8 cellular contexts compared by ENCODE assay signal in the genomic region with DNA sequence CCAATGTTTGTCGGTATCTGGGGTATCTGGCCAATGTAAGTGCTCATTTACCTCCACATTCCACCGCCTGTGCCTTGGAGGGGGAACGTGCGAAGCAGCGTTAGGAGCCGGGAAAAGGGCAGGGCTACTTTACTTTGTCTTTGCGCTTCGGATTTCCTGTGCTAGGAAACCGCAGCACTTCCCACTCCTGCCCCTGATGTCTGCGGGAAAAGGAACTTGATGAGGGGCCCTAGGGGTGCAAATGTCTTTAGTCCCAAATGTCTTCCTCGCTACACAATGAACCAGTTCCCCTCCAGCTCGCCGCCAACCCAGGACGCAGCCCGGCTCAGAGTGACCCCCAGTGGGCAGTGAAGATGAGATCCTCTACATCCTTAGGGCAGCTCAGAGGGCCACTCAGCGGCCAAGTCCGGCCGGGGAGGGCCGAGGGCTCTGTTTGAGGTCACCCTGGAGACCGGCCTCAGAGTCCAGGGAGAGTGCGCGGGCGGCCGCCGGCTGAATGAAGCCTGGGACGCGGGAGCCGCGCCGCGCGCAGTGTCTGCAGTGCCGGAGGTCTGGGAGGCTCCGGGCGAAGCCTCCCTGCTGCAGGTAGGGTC. TPM values are rescaled to one million over a fixed set of nuclear protein-coding genes. Genes with fewer than 3 reads are reported as not detected.
DNase-seq lines count a peak whose midpoint lies in the region; TF ChIP-seq lines count a peak whose summit lies in the region.

A gene with protein sequence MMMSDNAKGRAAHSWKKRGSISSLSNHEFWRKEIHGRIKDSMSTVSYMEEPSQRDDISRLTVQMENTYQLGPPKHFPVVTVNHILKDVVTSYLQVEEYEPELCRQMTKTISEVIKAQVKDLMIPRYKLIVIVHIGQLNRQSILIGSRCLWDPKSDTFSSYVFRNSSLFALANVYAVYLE (plus strand): TSS at position 460 of the 593 bp plus-strand sequence. CDS start 2,200 bp downstream, outside the sequence.

- no peak for TF ChIP-seq POLR2A in spleen (IDR thresholded peaks at IDR 0.05)

- H3K27me3 ChIP-seq in MG63 (no peaks in the 10 kb centered on the region), kidney epithelial cell (ENCODE audit: control insufficient read depth, insufficient read depth, low read length) (no peaks in the 10 kb centered on the region), spleen (replicated peaks in 1 of 7) (peaks cover 0 to 39% (median 22%) of the 10 kb centered on the region in 7 donors)

- intact Hi-C loops in spleen (cut with DNase I; ENCODE audit: low total_unique reads) = no loop called here

- H3K27ac ChIP-seq in spleen = peak within 1 kb of the TSS in 2 of 8 donors; percentile 19 to 55

- H3K9me3 ChIP-seq in MG63 = no peaks in the 10 kb centered on the region
- no peaks in the 10 kb centered on the region for H3K9me3 ChIP-seq in spleen

- H3K4me3 ChIP-seq in GM08714 (ENCODE audit: low read length) (peak within 1 kb of the TSS; percentile 32; the same call in 1 of the 2 replicates), MG63 (peak within 1 kb of the TSS; percentile 32), choroid plexus epithelial cell (ENCODE audit: low read depth, low read length) (peak within 1 kb of the TSS; percentile 58), kidney epithelial cell (ENCODE audit: low read depth, low read length) (peak within 1 kb of the TSS; percentile 31), spleen (peak within 1 kb of the TSS in 7 of 8 donors; percentile 19 to 60 (median 40))

- TF ChIP-seq CTCF in choroid plexus epithelial cell (conservative IDR thresholded peaks at IDR 0.05; ENCODE audit: low read depth, low read length) (peak; percentile 33), kidney epithelial cell (IDR thresholded peaks at IDR 0.05; ENCODE audit: insufficient read depth, low read length, poor library complexity, severe bottlenecking) (peak; percentile 39), spleen (IDR thresholded peaks at IDR 0.05 in 8 of 11, conservative IDR thresholded peaks at IDR 0.05 in 3 of 11) (peak in 1 of 11 experiments; percentile 15)

- peaks cover 0 to 18% (median 14%) of the 10 kb centered on the region in 6 donors for H3K4me1 ChIP-seq in spleen

- H3K36me3 ChIP-seq in MG63 = no peaks in the 10 kb centered on the region
- H3K36me3 ChIP-seq in kidney epithelial cell (ENCODE audit: control insufficient read depth, insufficient read depth, low read length) = no peaks in the 10 kb centered on the region
- no peaks in the 10 kb centered on the region for H3K36me3 ChIP-seq in spleen

- DNase-seq in MG63 (peak; percentile 60), choroid plexus epithelial cell (ENCODE audit: low read depth) (peak; percentile 50), kidney epithelial cell (ENCODE audit: low read depth) (no peak), spleen (peak; percentile 87), DMS153 treated with DMSO at 0.1 percent for 48 hours (lab: John Stamatoyannopoulos, UW; ENCODE audit: unreplicated experiment) (no peak), HT-29 (ENCODE audit: low spot score) (no peak), SIG-M5 (lab: John Stamatoyannopoulos, UW) (no peak)

- 3 to 6% (median 4%) methylated on average over 28 to 35 of the region's 35 CpGs for WGBS in spleen, 5 donors

RNA-seq across cellular contexts. Expression of the gene that starts here (rescaled TPM):
- not detected in 2 replicates for total RNA-seq in MG63 (2014; rRNA removed; shearing (Covaris generic); ENCODE audit: low replicate concordance)
- total RNA-seq in kidney epithelial cell = not detected in 2 replicates
- 1 to 10 TPM in 3 of 7 donors, under 1 TPM in 3, not detected in 1; 0.37 to 2.5 (median 0.92) TPM for total RNA-seq in spleen
- polyA plus RNA-seq in spleen = under 1 TPM in 2 of 3 donors, not detected in 1; 0.09 to 0.16 TPM
- not detected in 2 replicates for total RNA-seq in HT-29 (2014; rRNA removed; shearing (Covaris generic))

Comparison
In these comparisons a context has a peak if more than half of its experiments do, and no peak if none do; other contexts are left out.
1. Peak in DNase-seq and H3K4me3 ChIP-seq in MG63; RNA of the gene not detected or under 1 TPM.
2. DNase-seq: peak in choroid plexus epithelial cell (single experiment) and spleen (single experiment); none in kidney epithelial cell (single experiment), DMS153 treated with DMSO at 0.1 percent for 48 hours (single experiment), HT-29 (single experiment) and SIG-M5 (single experiment).
3. Peak in every context shown above with its lines, with median percentiles within 50 percentile points of each other: H3K4me3 ChIP-seq.